ENCODE assay signal across 1 cellular context in the genomic region with DNA sequence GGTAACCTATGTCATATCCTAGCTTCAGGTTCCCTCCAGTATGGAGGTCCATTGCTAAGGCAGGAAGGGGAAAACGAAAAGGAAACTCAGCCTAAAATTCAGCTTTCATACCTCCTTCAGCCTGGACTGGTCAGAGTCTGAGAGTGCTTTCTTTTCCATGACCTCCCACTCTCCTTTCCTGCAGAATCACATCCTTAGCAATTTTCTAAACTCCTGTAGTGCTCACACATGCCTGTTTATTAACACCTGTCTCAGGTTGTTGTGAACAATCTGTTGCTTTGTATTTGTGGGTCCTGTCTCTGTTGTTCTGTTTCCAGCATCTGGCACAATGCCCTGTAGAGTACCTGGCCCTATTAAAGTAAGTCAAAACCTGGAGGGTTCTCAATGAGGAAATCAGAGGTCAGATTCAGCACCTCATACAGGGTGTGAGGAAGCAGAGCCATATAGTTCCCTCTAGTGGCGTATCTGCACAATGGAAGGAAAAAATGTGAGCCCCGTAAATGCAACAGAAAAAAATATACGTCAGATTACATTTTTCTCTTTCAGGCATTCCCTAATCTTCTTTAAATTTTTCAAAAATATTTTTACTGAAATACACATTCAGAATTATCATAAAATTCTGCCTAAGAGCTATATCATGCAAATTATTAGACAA.
TF ChIP-seq lines count a peak whose summit lies in the region.

No MANE protein-coding gene starts in this region.

TF ChIP-seq in K562, 482 proteins besides CTCF, POLR2A, EP300 and RAD21:
- TF ChIP-seq, protein P1, sequence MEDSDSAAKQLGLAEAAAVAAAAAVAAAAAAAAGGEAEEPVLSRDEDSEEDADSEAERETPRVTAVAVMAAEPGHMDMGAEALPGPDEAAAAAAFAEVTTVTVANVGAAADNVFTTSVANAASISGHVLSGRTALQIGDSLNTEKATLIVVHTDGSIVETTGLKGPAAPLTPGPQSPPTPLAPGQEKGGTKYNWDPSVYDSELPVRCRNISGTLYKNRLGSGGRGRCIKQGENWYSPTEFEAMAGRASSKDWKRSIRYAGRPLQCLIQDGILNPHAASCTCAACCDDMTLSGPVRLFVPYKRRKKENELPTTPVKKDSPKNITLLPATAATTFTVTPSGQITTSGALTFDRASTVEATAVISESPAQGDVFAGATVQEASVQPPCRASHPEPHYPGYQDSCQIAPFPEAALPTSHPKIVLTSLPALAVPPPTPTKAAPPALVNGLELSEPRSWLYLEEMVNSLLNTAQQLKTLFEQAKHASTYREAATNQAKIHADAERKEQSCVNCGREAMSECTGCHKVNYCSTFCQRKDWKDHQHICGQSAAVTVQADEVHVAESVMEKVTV (CRISPR knock-in tag; IDR thresholded peaks at IDR 0.05) = peak; percentile 46; the same call in 1 of the 2 replicates
- TF ChIP-seq CBX3 (IDR thresholded peaks at IDR 0.05; ENCODE audit: borderline replicate concordance in 1 of 2, low read length in 2 of 2) (0 out of 3 replicates have a peak, but pooled peaks of 1 of the 2 experiments have one; percentile 42), GATAD2B (IDR thresholded peaks at IDR 0.05; ENCODE audit: borderline replicate concordance) (0 out of 2 replicates have a peak, but pooled peaks have one; percentile 35), RCOR1 (IDR thresholded peaks at IDR 0.05; ENCODE audit: borderline replicate concordance in 1 of 2, low read depth in 2 of 2, low read length in 2 of 2) (peak in 1 of 2 experiments; percentile 13; a peak in 1 of 4 replicates), ZNF384 (IDR thresholded peaks at IDR 0.05; ENCODE audit: low read depth, low read length) (0 out of 2 replicates have a peak, but pooled peaks have one; percentile 18), SMC3 (conservative IDR thresholded peaks at IDR 0.05; ENCODE audit: insufficient read depth, low read depth, low read length) (peak; percentile 52)
